ENCODE assay signal across 9 cellular contexts in genomic region chr10:95793401-95794045, GRCh38. TPM values are rescaled to one million over a fixed set of nuclear protein-coding genes. Genes with fewer than 3 reads are reported as not detected.
DNase-seq lines count a peak whose midpoint lies in the region; ATAC-seq, FAIRE-seq and TF ChIP-seq lines count a peak whose summit lies in the region.
"Had no signal": no experiment of that assay in that cellular context is flagged by ENCODE, and none has a peak within 500 bp of the region (broad histone marks: within the 10 kb centered on the region; RNA-seq: fewer than 3 reads in every experiment).

No MANE protein-coding gene starts in this region.

- no peak overlapping the region for H3K4me3 ChIP-seq in astrocyte (ENCODE audit: insufficient read depth, low read depth, low read length)
- H3K4me3 ChIP-seq in rectal smooth muscle tissue (ENCODE audit: low read length): no peak overlapping the region
- H3K4me3 ChIP-seq in mesendoderm (ENCODE audit: low read length): no peak overlapping the region
- H3K4me3 ChIP-seq: K562 had no signal

- no peak for DNase-seq in astrocyte (ENCODE audit: low read depth)
- DNase-seq in mesendoderm: no peak
- DNase-seq in globus pallidus (ENCODE audit: low spot score): no peak
- DNase-seq in D721Med (ENCODE audit: insufficient read length, low spot score): no peak
- no peak for DNase-seq in activated effector memory CD4-positive, alpha-beta T cell treated with Interleukin-2 at 50 U/mL for 16 hours

- FAIRE-seq in astrocyte (lab: Jason Lieb, UNC) (no peak), D721Med (lab: Jason Lieb, UNC) (no peak)
- FAIRE-seq: K562 had no signal

- no peak overlapping the region for H3K4ac ChIP-seq in mesendoderm (ENCODE audit: low read depth, low read length)

- no peaks in the 10 kb centered on the region for H3K27me3 Mint-ChIP-seq in astrocyte (ENCODE audit: low read depth, unreplicated experiment)

- no peak overlapping the region for H3K18ac ChIP-seq in mesendoderm (ENCODE audit: low read length)

- H3K27me3 ChIP-seq in astrocyte (ENCODE audit: insufficient read depth, low read length): no peaks in the 10 kb centered on the region
- no peaks in the 10 kb centered on the region for H3K27me3 ChIP-seq in rectal smooth muscle tissue (ENCODE audit: control insufficient read depth, insufficient read depth, low read length)
- H3K27me3 ChIP-seq in mesendoderm (ENCODE audit: insufficient read depth, low read length, poor library complexity): no peaks in the 10 kb centered on the region

- no peak overlapping the region for H3K9ac ChIP-seq in astrocyte (ENCODE audit: low read length)
- no peak overlapping the region for H3K9ac ChIP-seq in rectal smooth muscle tissue (ENCODE audit: low read length)
- H3K9ac ChIP-seq in mesendoderm (ENCODE audit: low read length): no peak overlapping the region

- no peaks in the 10 kb centered on the region for H3K36me3 Mint-ChIP-seq in astrocyte (ENCODE audit: low read depth, unreplicated experiment)

- H2BK120ac ChIP-seq in mesendoderm (ENCODE audit: low read depth, low read length): no peak overlapping the region

- H2BK5ac ChIP-seq in mesendoderm (ENCODE audit: low read length): no peak overlapping the region

- H3K9me3 ChIP-seq in astrocyte (ENCODE audit: insufficient read depth, low read depth, low read length): no peaks in the 10 kb centered on the region

- no peak overlapping the region for H3K4me3 Mint-ChIP-seq in astrocyte (ENCODE audit: unreplicated experiment)

- no peak overlapping the region for H3K4me2 ChIP-seq in astrocyte (ENCODE audit: low read length)
- H3K4me2 ChIP-seq in mesendoderm (ENCODE audit: low read length): no peak overlapping the region

- H3K27ac Mint-ChIP-seq in astrocyte (ENCODE audit: unreplicated experiment): peak overlapping the region; percentile 59

- no peak overlapping the region for H3K23ac ChIP-seq in mesendoderm (ENCODE audit: low read length)

- H3K79me2 ChIP-seq in astrocyte (ENCODE audit: insufficient read depth, low read length): no peaks in the 10 kb centered on the region
- H3K79me2 ChIP-seq in mesendoderm (ENCODE audit: control insufficient read depth, insufficient read depth, low read length): no peaks in the 10 kb centered on the region

- peaks cover 22% of the 10 kb centered on the region for H3K4me1 Mint-ChIP-seq in astrocyte (ENCODE audit: low read depth, unreplicated experiment)

- H4K8ac ChIP-seq in mesendoderm (ENCODE audit: low read depth, low read length): no peak overlapping the region

- no peaks in the 10 kb centered on the region for H3K79me1 ChIP-seq in mesendoderm (ENCODE audit: low read length)

- TF ChIP-seq CTCF in astrocyte (IDR thresholded peaks at IDR 0.05; ENCODE audit: insufficient read depth, low read depth, low read length): no peak
- no peak for TF ChIP-seq CTCF in D721Med (IDR thresholded peaks at IDR 0.05; ENCODE audit: insufficient read depth, missing control alignments)

- H3K56ac ChIP-seq in mesendoderm (ENCODE audit: low read length): no peak overlapping the region

- H3K27ac ChIP-seq in astrocyte (ENCODE audit: low read depth, low read length) (no peak overlapping the region), rectal smooth muscle tissue (ENCODE audit: low read depth, low read length) (peak overlapping the region; percentile 38), mesendoderm (ENCODE audit: low read depth, low read length) (no peak overlapping the region)

- no peak overlapping the region for H2BK15ac ChIP-seq in mesendoderm (replicated peaks; ENCODE audit: low read depth)

- no CpG with 5 or more reads among the region's 2 CpGs for WGBS in mesendoderm (ENCODE audit: extremely low coverage, insufficient coverage, low lambda C conversion rate)

- H2AFZ ChIP-seq in astrocyte (ENCODE audit: low read depth, low read length): no peak overlapping the region

- H4K5ac ChIP-seq in mesendoderm (ENCODE audit: low read length): no peak overlapping the region

- H3K9me3 Mint-ChIP-seq in astrocyte (ENCODE audit: unreplicated experiment): peaks cover 8% of the 10 kb centered on the region

- ATAC-seq in GM18868 (IDR thresholded peaks at IDR 0.05; ENCODE audit: unreplicated experiment) (peak; percentile 34), HG03095 (IDR thresholded peaks at IDR 0.05; ENCODE audit: unreplicated experiment) (peak; percentile 32)
- ATAC-seq: K562 had no signal

- peaks cover 11% of the 10 kb centered on the region for H3K4me1 ChIP-seq in astrocyte (ENCODE audit: insufficient read depth, low read length)
- H3K4me1 ChIP-seq in rectal smooth muscle tissue (ENCODE audit: control insufficient read depth, insufficient read depth, low read length): peaks cover 3% of the 10 kb centered on the region
- H3K4me1 ChIP-seq in mesendoderm (ENCODE audit: control insufficient read depth, low read depth, low read length): peaks cover 2% of the 10 kb centered on the region

- H2AK5ac ChIP-seq in mesendoderm (ENCODE audit: low read length): no peak overlapping the region

- H3K36me3 ChIP-seq in astrocyte (ENCODE audit: insufficient read depth, low read length): no peaks in the 10 kb centered on the region
- H3K36me3 ChIP-seq in rectal smooth muscle tissue (ENCODE audit: control insufficient read depth, insufficient read depth, low read length): no peaks in the 10 kb centered on the region
- H3K36me3 ChIP-seq in mesendoderm (ENCODE audit: control insufficient read depth, insufficient read depth, low read length): no peaks in the 10 kb centered on the region

- no peaks in the 10 kb centered on the region for H4K20me1 ChIP-seq in astrocyte (ENCODE audit: insufficient read depth, low read length)

RNA-seq across cellular contexts. Expression of gene ENTPD1, which starts 37.6 kb away (rescaled TPM):
- 0.77 and 0.95 TPM in 2 replicates for total RNA-seq in astrocyte
- polyA plus RNA-seq in mesendoderm (2013, experiment 1 of 2): 0.41 TPM
- 0.31 TPM for polyA plus RNA-seq in mesendoderm (2013, experiment 2 of 2)
